In the genomic region with DNA sequence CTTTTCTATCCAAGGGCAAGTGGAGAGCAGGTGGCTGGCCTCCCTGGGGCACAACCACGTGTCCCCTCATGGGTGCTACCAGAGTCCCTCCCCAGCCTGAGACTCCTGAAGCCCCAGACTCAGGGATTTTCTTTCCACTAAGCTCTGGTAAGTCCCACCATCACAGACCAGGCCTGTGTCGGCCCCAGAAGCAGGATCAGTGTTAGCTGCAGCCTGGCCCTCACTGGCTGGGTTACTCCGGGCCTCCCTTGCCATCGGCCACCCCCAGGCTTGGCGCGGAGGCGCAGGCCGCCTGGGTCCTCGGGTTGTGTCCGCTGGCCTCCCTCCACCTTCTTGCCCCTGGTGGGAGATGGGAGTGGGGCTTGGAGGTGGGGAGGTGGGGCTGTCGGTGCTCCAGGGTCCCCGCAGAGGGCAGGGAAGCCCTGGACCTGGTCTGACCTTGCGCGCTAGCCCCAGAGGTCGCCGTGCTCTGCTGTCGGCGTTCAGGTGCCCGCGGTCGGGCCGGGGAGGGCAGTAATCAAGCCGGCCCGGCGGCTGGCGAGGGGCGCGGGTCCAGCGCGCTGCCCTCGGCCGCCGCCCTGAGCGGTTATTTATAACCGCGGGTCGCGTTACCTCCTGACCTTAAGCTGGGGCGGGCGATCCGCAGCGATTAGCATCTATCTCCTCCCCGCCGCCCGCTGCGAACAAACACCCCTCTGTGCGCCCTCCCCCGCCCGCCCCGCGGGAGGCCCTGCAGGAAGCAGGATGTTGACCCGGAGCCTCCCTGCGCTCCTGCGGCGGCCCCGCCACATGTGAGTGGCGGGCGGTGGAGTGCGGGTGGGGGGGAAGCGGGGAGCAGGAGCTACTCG, we compare ENCODE assay signal across 8 cellular contexts.
A peak's percentile ranks its signal among the peaks of the same experiment; 100 is the strongest.
DNase-seq lines count a peak whose midpoint lies in the region; ATAC-seq and TF ChIP-seq lines count a peak whose summit lies in the region.

No MANE protein-coding gene starts in this region.

- peak overlapping the region; percentile 41 for H2AFZ ChIP-seq in OCI-LY3 (ENCODE audit: low read depth, low read length)
- no peak overlapping the region for H2AFZ ChIP-seq in neural cell (ENCODE audit: low read depth, low read length)

- no peak for DNase-seq in BJ (ENCODE audit: low read depth)
- peak; percentile 58 for DNase-seq in activated T-cell treated with anti-CD3 and anti-CD28 coated beads, Interleukin-2, amount 50 U/mL, for 4 hours
- peak; percentile 65 for DNase-seq in fibroblast of villous mesenchyme (ENCODE audit: low read depth)

- no peaks in the 10 kb centered on the region for H3K9me3 Mint-ChIP-seq in activated T-cell treated with anti-CD3 and anti-CD28 coated beads, Interleukin-2, amount 50 U/mL, for 4 hours
- no peaks in the 10 kb centered on the region for H3K9me3 Mint-ChIP-seq in stimulated activated naive CD8-positive, alpha-beta T cell treated with anti-CD3 and anti-CD28 coated beads, Interleukin-15, Interleukin-2, amounts not matched to agents 100 ng/mL and 50 ng/mL, for 24 hours

- CTCF ChIA-PET in BJ (lab: Yijun Ruan, JAX), result interaction anchor here (1.2 to 1.5 kb wide), 3 partner anchors 10 to 94 kb away, joined by 3 to 4 read pairs (median 3); no protein-coding TSS in a partner anchor
- CTCF ChIA-PET in HEK293 (lab: Yijun Ruan, JAX), result interaction anchor here (1.0 to 2.3 kb wide), 6 partner anchors 9 to 161 kb away, joined by 5 to 12 read pairs (median 6); no protein-coding TSS in a partner anchor

- peak overlapping the region; percentile 71 for H3K27ac ChIP-seq in HEK293 (ENCODE audit: extremely low read depth, low read depth, low read length)
- H3K27ac ChIP-seq in OCI-LY3 (ENCODE audit: low read length), result no peak overlapping the region
- H3K27ac ChIP-seq in neural cell (ENCODE audit: low read length), result no peak overlapping the region

- H3F3A ChIP-seq in neural cell (ENCODE audit: insufficient read depth, low read length, poor library complexity, severe bottlenecking), result no peaks in the 10 kb centered on the region

- H3K27me3 Mint-ChIP-seq in activated T-cell treated with anti-CD3 and anti-CD28 coated beads, Interleukin-2, amount 50 U/mL, for 4 hours (ENCODE audit: low read depth), result no peaks in the 10 kb centered on the region
- no peaks in the 10 kb centered on the region for H3K27me3 Mint-ChIP-seq in stimulated activated naive CD8-positive, alpha-beta T cell treated with anti-CD3 and anti-CD28 coated beads, Interleukin-15, Interleukin-2, amounts not matched to agents 100 ng/mL and 50 ng/mL, for 24 hours

- no peak for TF ChIP-seq RAD21 in neural cell (conservative IDR thresholded peaks at IDR 0.05)

- H3K9me2 ChIP-seq in neural cell (ENCODE audit: insufficient read depth, low read length), result no peaks in the 10 kb centered on the region

- H3K9me3 ChIP-seq in HEK293 (ENCODE audit: control insufficient read depth, insufficient read depth, low read depth, low read length) (no peaks in the 10 kb centered on the region), OCI-LY3 (ENCODE audit: insufficient read depth, low read length) (no peaks in the 10 kb centered on the region), neural cell (ENCODE audit: low read length) (no peaks in the 10 kb centered on the region)

- no peaks in the 10 kb centered on the region for H3K36me3 Mint-ChIP-seq in activated T-cell treated with anti-CD3 and anti-CD28 coated beads, Interleukin-2, amount 50 U/mL, for 4 hours (ENCODE audit: insufficient read depth)
- no peaks in the 10 kb centered on the region for H3K36me3 Mint-ChIP-seq in stimulated activated naive CD8-positive, alpha-beta T cell treated with anti-CD3 and anti-CD28 coated beads, Interleukin-15, Interleukin-2, amounts not matched to agents 100 ng/mL and 50 ng/mL, for 24 hours (ENCODE audit: low read depth)

- peaks cover 8% of the 10 kb centered on the region for H3K4me1 ChIP-seq in HEK293 (ENCODE audit: control insufficient read depth, insufficient read depth, low read length)
- peaks cover 4% of the 10 kb centered on the region; the same call in 1 of the 2 replicates for H3K4me1 ChIP-seq in OCI-LY3 (ENCODE audit: low read length)

- no peak for TF ChIP-seq EP300 in neural cell (conservative IDR thresholded peaks at IDR 0.05; ENCODE audit: poor library complexity, severe bottlenecking)

- H4K20me1 ChIP-seq in OCI-LY3 (ENCODE audit: insufficient read depth, low read length) (no peaks in the 10 kb centered on the region), neural cell (ENCODE audit: insufficient read depth) (no peaks in the 10 kb centered on the region)

- H3K4me3 ChIP-seq in BJ (ENCODE audit: low read depth, low read length), result peak overlapping the region; percentile 33
- H3K4me3 ChIP-seq in HEK293 (ENCODE audit: low read depth, low read length), result peak overlapping the region; percentile 18
- peak overlapping the region; percentile 69 for H3K4me3 ChIP-seq in OCI-LY3 (ENCODE audit: low read length)
- H3K4me3 ChIP-seq in fibroblast of villous mesenchyme (ENCODE audit: low read depth, low read length), result peak overlapping the region; percentile 27
- peak overlapping the region; percentile 53 for H3K4me3 ChIP-seq in neural cell (ENCODE audit: low read length)

- TF ChIP-seq CTCF in BJ (IDR thresholded peaks at IDR 0.05; ENCODE audit: insufficient read depth, low read depth, low read length) (no peak), HEK293 (tag by site-specific recombination; IDR thresholded peaks at IDR 0.05) (no peak; the same call in 1 of the 2 replicates), OCI-LY3 (IDR thresholded peaks at IDR 0.05; ENCODE audit: low read depth, low read length) (no peak), fibroblast of villous mesenchyme (IDR thresholded peaks at IDR 0.05; ENCODE audit: insufficient read depth, low read depth, low read length) (no peak), neural cell (IDR thresholded peaks at IDR 0.05; ENCODE audit: poor library complexity, severe bottlenecking) (no peak)

- H3K79me2 ChIP-seq in OCI-LY3 (ENCODE audit: low read length) (no peaks in the 10 kb centered on the region), neural cell (replicated peaks; ENCODE audit: insufficient read depth, low read length) (no peaks in the 10 kb centered on the region)

- H3K27me3 ChIP-seq in BJ (ENCODE audit: control insufficient read depth, insufficient read depth, low read length) (no peaks in the 10 kb centered on the region), OCI-LY3 (ENCODE audit: low read depth, low read length) (no peaks in the 10 kb centered on the region), neural cell (ENCODE audit: insufficient read depth, low read depth, low read length) (no peaks in the 10 kb centered on the region)

- H3K4me2 ChIP-seq in OCI-LY3 (ENCODE audit: low read length) (peak overlapping the region; percentile 76), neural cell (ENCODE audit: low read length) (no peak overlapping the region)

- POLR2A ChIA-PET in BJ (lab: Charles Lee) (interaction anchor here (0.6 to 1.0 kb wide), 2 partner anchors 77 to 78 kb away, joined by 4 read pairs; a partner anchor contains a TSS), HEK293 (lab: Yijun Ruan, JAX) (interaction anchor here (0.6 to 3.4 kb wide), 6 partner anchors 9 to 78 kb away, joined by 3 to 50 read pairs (median 4); a partner anchor contains a TSS)

- H3K4me1 Mint-ChIP-seq in activated T-cell treated with anti-CD3 and anti-CD28 coated beads, Interleukin-2, amount 50 U/mL, for 4 hours (ENCODE audit: low read depth), result peaks cover 27% of the 10 kb centered on the region
- H3K4me1 Mint-ChIP-seq in stimulated activated naive CD8-positive, alpha-beta T cell treated with anti-CD3 and anti-CD28 coated beads, Interleukin-15, Interleukin-2, amounts not matched to agents 100 ng/mL and 50 ng/mL, for 24 hours (ENCODE audit: low read depth), result peaks cover 22% of the 10 kb centered on the region

- peak overlapping the region; percentile 46; the same call in 1 of the 2 replicates for H3K9ac ChIP-seq in OCI-LY3 (ENCODE audit: low read length)
- peak overlapping the region; percentile 47 for H3K9ac ChIP-seq in neural cell (ENCODE audit: low read length)

- H3K27ac Mint-ChIP-seq in stimulated activated naive CD8-positive, alpha-beta T cell treated with anti-CD3 and anti-CD28 coated beads, Interleukin-15, Interleukin-2, amounts not matched to agents 100 ng/mL and 50 ng/mL, for 24 hours, result peak overlapping the region; percentile 86

- peak overlapping the region; percentile 75 for H3K4me3 Mint-ChIP-seq in activated T-cell treated with anti-CD3 and anti-CD28 coated beads, Interleukin-2, amount 50 U/mL, for 4 hours
- peak overlapping the region; percentile 81 for H3K4me3 Mint-ChIP-seq in stimulated activated naive CD8-positive, alpha-beta T cell treated with anti-CD3 and anti-CD28 coated beads, Interleukin-15, Interleukin-2, amounts not matched to agents 100 ng/mL and 50 ng/mL, for 24 hours

- H3K36me3 ChIP-seq in BJ (ENCODE audit: control insufficient read depth, insufficient read depth, low read length) (no peaks in the 10 kb centered on the region), HEK293 (ENCODE audit: control insufficient read depth in 2 of 2, insufficient read depth in 1 of 2, low read length in 2 of 2) (no peaks in the 10 kb centered on the region), OCI-LY3 (replicated peaks; ENCODE audit: low read depth, low read length) (no peaks in the 10 kb centered on the region), neural cell (ENCODE audit: insufficient read depth, low read length) (no peaks in the 10 kb centered on the region)

- peak; percentile 81 to 88 for ATAC-seq in activated T-cell treated with anti-CD3 and anti-CD28 coated beads, Interleukin-2, amount 50 U/mL, for 4 hours
- no peak for ATAC-seq in HG02885 (IDR thresholded peaks at IDR 0.05; ENCODE audit: poor library complexity, unreplicated experiment)

TF ChIP-seq in HEK293, 187 proteins besides CTCF, POLR2A, EP300 and RAD21 (continues in another document):
- TF ChIP-seq ZIC2 (tag by site-specific recombination; IDR thresholded peaks at IDR 0.05), result peak; percentile 99

TF ChIP-seq in neural cell, 6 proteins besides CTCF, POLR2A, EP300 and RAD21 (continues in another document):
- no peak for TF ChIP-seq POLR2AphosphoS5 (IDR thresholded peaks at IDR 0.05)
- TF ChIP-seq EZH2 (IDR thresholded peaks at IDR 0.05; ENCODE audit: borderline replicate concordance, insufficient read depth, low read length, poor library complexity, severe bottlenecking), result no peak
- TF ChIP-seq SMC3 (conservative IDR thresholded peaks at IDR 0.05; ENCODE audit: poor library complexity), result no peak

Comparison
In these comparisons a context has a peak if more than half of its experiments do, and no peak if none do; other contexts are left out.
1. H3K4me3 ChIP-seq: peak in every context shown above with its lines; median percentile 69 in OCI-LY3; 53 in neural cell; 33 in BJ; 27 in fibroblast of villous mesenchyme; 18 in HEK293.